ENCODE assay signal across 25 cellular contexts in the genomic region with DNA sequence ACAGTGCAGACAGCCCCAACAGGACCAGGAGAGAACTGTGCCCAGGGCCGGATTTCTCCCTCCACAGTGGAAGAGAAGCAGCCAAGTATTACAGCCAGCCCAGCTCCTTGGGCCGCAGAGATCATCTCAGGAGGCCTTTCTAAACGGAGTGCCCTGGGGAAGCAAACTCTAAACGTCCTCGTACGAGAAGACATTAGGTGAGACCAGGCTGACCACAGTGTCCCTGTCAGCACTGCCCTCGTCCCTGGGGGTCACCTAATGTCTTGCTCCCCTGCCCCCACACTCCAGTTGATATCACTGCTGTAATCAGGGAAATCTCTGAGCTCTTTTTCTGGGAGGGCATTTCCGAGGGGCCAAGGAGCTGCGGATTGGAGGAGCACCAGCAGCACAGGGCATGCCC. TPM values are rescaled to one million over a fixed set of nuclear protein-coding genes. Genes with fewer than 3 reads are reported as not detected.
"Had no signal": no experiment of that assay in that cellular context is flagged by ENCODE, and none has a peak within 500 bp of the region (broad histone marks: within the 10 kb centered on the region; RNA-seq: fewer than 3 reads in every experiment).

No MANE protein-coding gene starts in this region.

- H3K27ac Mint-ChIP-seq: IgD-negative memory B cell had no signal

- ATAC-seq: HepG2 had no signal

- FAIRE-seq: HepG2, RCC 7860 had no signal

- DNase-seq: KBM-7, MV-4-11, NCI-H1048, NCI-H1105, NCI-H1417, NCI-H1436 treated with DMSO at 0.1 percent for 48 hours, NCI-H1694 treated with DMSO at 0.1 percent for 48 hours, NCI-H1930, NCI-H2081, NCI-H2107, NCI-H226, NCI-H446, NCI-H510A, NCI-H524 treated with DMSO at 0.1 percent for 48 hours, NCI-H69, NCI-H774, RPMI8226, SHP77 had no signal

- H3K4me3 Mint-ChIP-seq: IgD-negative memory B cell had no signal

- H3K27me3 Mint-ChIP-seq: IgD-negative memory B cell had no signal

- H3K9me3 Mint-ChIP-seq: IgD-negative memory B cell had no signal

RNA-seq across cellular contexts. Expression of gene QRFP, which starts 6.5 kb away (rescaled TPM):
- total RNA-seq: HepG2, HT1080, LHCN-M2, MCF 10A, SK-MEL-5 had no signal
- polyA plus RNA-seq: HepG2, IgD-negative memory B cell had no signal

RNA-seq across cellular contexts. Expression of gene FIBCD1, which starts 48.9 kb away (rescaled TPM):
- polyA plus RNA-seq: IgD-negative memory B cell had no signal
